In the genomic region with DNA sequence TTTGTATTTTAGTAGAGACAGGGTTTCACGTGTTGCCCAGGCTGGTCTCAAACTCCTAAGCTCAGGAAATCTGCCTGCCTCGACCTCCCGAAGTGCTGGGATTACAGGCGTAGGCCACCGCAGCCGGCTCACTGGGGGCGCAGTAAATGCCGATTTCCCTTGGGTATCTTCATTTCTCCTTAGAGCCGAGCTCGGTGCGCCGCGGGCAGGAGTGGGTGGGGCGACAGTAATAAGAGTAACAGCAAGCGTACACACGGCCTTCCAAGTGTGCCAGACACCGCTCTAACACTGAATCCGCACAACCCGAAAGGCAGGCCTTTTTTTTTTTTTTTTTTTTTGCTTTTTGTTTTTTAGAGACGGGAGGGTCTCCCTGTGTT, we compare ENCODE assay signal across 8 cellular contexts. TPM values are rescaled to one million over a fixed set of nuclear protein-coding genes. Genes with fewer than 3 reads are reported as not detected.
DNase-seq lines count a peak whose midpoint lies in the region; ATAC-seq, FAIRE-seq and TF ChIP-seq lines count a peak whose summit lies in the region.

No MANE protein-coding gene starts in this region.

- DNase-seq in AG04449 (ENCODE audit: low read depth, low spot score), result no peak
- peak; percentile 27 to 44 (median 30) for DNase-seq in T-helper 17 cell
- DNase-seq in K562 (ENCODE audit: extremely low read depth in 1 of 4, low spot score in 3 of 4), result peak; percentile 22 to 55 (median 34)
- no peak for DNase-seq in immature natural killer cell
- peak; percentile 72 for DNase-seq in stimulated activated CD4-positive, alpha-beta T cell treated with anti-CD3 and anti-CD28 coated beads, Interleukin-4, amount 100 ng/mL, for 24 hours
- no peak for DNase-seq in GM19239 (ENCODE audit: insufficient read length, low spot score)

- ATAC-seq in GM19023 (IDR thresholded peaks at IDR 0.05; ENCODE audit: unreplicated experiment) (peak; percentile 15), HG03565 (IDR thresholded peaks at IDR 0.05; ENCODE audit: unreplicated experiment) (peak; percentile 11), T-helper 17 cell (peak; percentile 63), K562 (peak; percentile 58)

- TF ChIP-seq EP300 in K562 (IDR thresholded peaks at IDR 0.05; ENCODE audit: low read length), result no peak

- peak overlapping the region; percentile 86; the same call in 1 of the 2 replicates for H3K4me2 ChIP-seq in K562 (ENCODE audit: insufficient read depth, low read length)

- H3K36me3 ChIP-seq in K562 (ENCODE audit: control insufficient read depth, insufficient read depth, low read length), result peaks cover 32% of the 10 kb centered on the region

- peaks cover 2% of the 10 kb centered on the region for H3K36me3 Mint-ChIP-seq in T-helper 17 cell (ENCODE audit: low read depth)
- peaks cover 4 to 5% (median 4%) of the 10 kb centered on the region in 3 donors for H3K36me3 Mint-ChIP-seq in immature natural killer cell

- BruUV-seq in K562 (replicated peaks; lab: Mats Ljungman, UMichigan), result TSS peak; percentile 92

- no peak for TF ChIP-seq POLR2A in K562 (conservative IDR thresholded peaks at IDR 0.05)

- peaks cover 5 to 11% of the 10 kb centered on the region in 2 experiments for H3K4me1 ChIP-seq in K562 (replicated peaks in 1 of 2; ENCODE audit: control insufficient read depth in 2 of 2, insufficient read depth in 2 of 2, low read length in 2 of 2)

- peaks cover 42% of the 10 kb centered on the region for H3K4me1 Mint-ChIP-seq in T-helper 17 cell
- H3K4me1 Mint-ChIP-seq in immature natural killer cell, result peaks cover 28 to 41% of the 10 kb centered on the region in 2 donors

- FAIRE-seq in K562 (lab: Jason Lieb, UNC) (no peak), GM19239 (lab: Jason Lieb, UNC) (no peak)

- H3K9me3 ChIP-seq in T-helper 17 cell (ENCODE audit: control insufficient read depth, low read length, poor library complexity, severe bottlenecking) (no peaks in the 10 kb centered on the region), K562 (replicated peaks; ENCODE audit: control insufficient read depth, insufficient read depth, low read depth, low read length) (no peaks in the 10 kb centered on the region)

- H3K27ac ChIP-seq in K562 (ENCODE audit: extremely low read depth, low read depth, low read length), result peak overlapping the region; percentile 76

- H3K4me3 ChIP-seq in AG04449 (ENCODE audit: low read depth, low read length) (peak overlapping the region; percentile 99), K562 (peak overlapping the region; percentile 73)

- H3K27me3 ChIP-seq in K562 (ENCODE audit: control insufficient read depth in 2 of 2, insufficient read depth in 2 of 2, low read length in 2 of 2), result no peaks in the 10 kb centered on the region

- POLR2A ChIA-PET in AG04449 (lab: Yijun Ruan, JAX), result interaction anchor here (0.6 to 1.5 kb wide), 6 partner anchors 36 to 1581 kb away, joined by 3 to 8 read pairs (median 4); a partner anchor contains a TSS
- POLR2A ChIA-PET in K562 (lab: Yijun Ruan, JAX), result interaction anchor here (1.2 to 1.6 kb wide), 2 partner anchors 15 to 302 kb away, joined by 3 read pairs; no protein-coding TSS in a partner anchor

- intact Hi-C loops in K562 (cut with micrococcal nuclease), result loop anchor here (5.0 to 10.0 kb wide), 3 partner anchors 168 to 801 kb away; a partner anchor contains a TSS

- no peaks in the 10 kb centered on the region for H3K9me3 Mint-ChIP-seq in immature natural killer cell

- TF ChIP-seq RAD21 in K562 (CRISPR knock-in tag; conservative IDR thresholded peaks at IDR 0.05 in 1 of 2, IDR thresholded peaks at IDR 0.05 in 1 of 2), result no peak

- H3K27ac Mint-ChIP-seq in T-helper 17 cell (peak overlapping the region; percentile 91), immature natural killer cell (peak overlapping the region; percentile 91 to 99 (median 96))

- no peaks in the 10 kb centered on the region for H3K9me1 ChIP-seq in K562 (ENCODE audit: control insufficient read depth, insufficient read depth, low read length)

- H3K4me3 Mint-ChIP-seq in T-helper 17 cell, result peak overlapping the region; percentile 94
- peak overlapping the region; percentile 96 to 99 (median 99) for H3K4me3 Mint-ChIP-seq in immature natural killer cell

- in situ Hi-C loops in K562 (cut with MboI), result no loop called here

- peak overlapping the region; percentile 73 to 94 for H3K9ac ChIP-seq in K562 (ENCODE audit: insufficient read depth in 1 of 2, low read depth in 2 of 2, low read length in 2 of 2)

- no peaks in the 10 kb centered on the region for H4K20me1 ChIP-seq in K562 (replicated peaks; ENCODE audit: control insufficient read depth, insufficient read depth, low read length)

- no peak for TF ChIP-seq CTCF in AG04449 (IDR thresholded peaks at IDR 0.05; ENCODE audit: insufficient read depth, low read length, missing control alignments)
- TF ChIP-seq CTCF in K562 (IDR thresholded peaks at IDR 0.05 in 2 of 3, conservative IDR thresholded peaks at IDR 0.05 in 1 of 3; ENCODE audit: insufficient read depth in 2 of 3, low read depth in 1 of 3, low read length in 3 of 3), result no peak

- WGBS in K562 (ENCODE audit: insufficient coverage, low coverage, missing lambda C conversion rate), result 0% methylated on average over 17 of the region's 20 CpGs

- peak overlapping the region; percentile 89 for H2AFZ ChIP-seq in K562 (ENCODE audit: low read depth, low read length)

- H3K79me2 ChIP-seq in K562 (ENCODE audit: control insufficient read depth, insufficient read depth, low read length), result peaks cover 37% of the 10 kb centered on the region

- H3K27me3 Mint-ChIP-seq in T-helper 17 cell (no peaks in the 10 kb centered on the region), immature natural killer cell (ENCODE audit: low read depth in 3 of 3) (peaks cover 7 to 9% (median 8%) of the 10 kb centered on the region in 3 donors)

- CTCF ChIA-PET in AG04449 (lab: Yijun Ruan, JAX), result interaction anchor here (1.5 to 5.0 kb wide), 4 partner anchors 10 to 812 kb away, joined by 4 to 23 read pairs (median 12); a partner anchor contains a TSS
- CTCF ChIA-PET in K562 (lab: Yijun Ruan, JAX; ENCODE audit: low intra/inter-chr PET ratio), result interaction anchor here (0.6 kb wide), 2 partner anchors 109 kb away, joined by 3 to 4 read pairs; no protein-coding TSS in a partner anchor

TF ChIP-seq in K562, 482 proteins besides CTCF, POLR2A, EP300 and RAD21 (continues in another document):
- TF ChIP-seq EP400 (IDR thresholded peaks at IDR 0.05), result no peak
- no peak for TF ChIP-seq ZNF175 (CRISPR knock-in tag; IDR thresholded peaks at IDR 0.05; ENCODE audit: low read depth)
- no peak for TF ChIP-seq ZBTB17 (CRISPR knock-in tag; IDR thresholded peaks at IDR 0.05)
- no peak for TF ChIP-seq ZNF436 (CRISPR knock-in tag; IDR thresholded peaks at IDR 0.05)
- TF ChIP-seq SMARCE1 (IDR thresholded peaks at IDR 0.05), result no peak

RNA-seq across cellular contexts. Expression of a gene that starts 0.5 kb away (rescaled TPM):
- total RNA-seq in T-helper 17 cell (10 to 100 TPM; 59.2 to 67.5 TPM), K562 (2014; rRNA removed) (141 and 164 TPM in 2 replicates), K562 (2014; rRNA removed; fragmentation: Illumina TruSeq; extraction: Trizol) (146 and 148 TPM in 2 replicates), K562 (2015; rRNA removed; fragmentation: Illumina TruSeq; extraction: Trizol) (112 TPM in 2 replicates), K562 (2021) (124 and 132 TPM in 2 replicates)
- total RNA-seq in K562 (2011; cell fraction: chromatin; rRNA removed; ENCODE audit: low replicate concordance), result 102 and 121 TPM in 2 replicates
- 77.6 and 87.6 TPM in 2 replicates for total RNA-seq in K562 (2011; cell fraction: nucleolus; rRNA removed)
- total RNA-seq in K562 (2011; cell fraction: nucleoplasm; rRNA removed), result 95.9 and 126 TPM in 2 replicates
- polyA plus RNA-seq in K562 (2011; rRNA removed) (149 and 192 TPM in 2 replicates), K562 (2014; fragmentation: Illumina TruSeq; extraction: Trizol) (136 and 137 TPM in 2 replicates), K562 (2014; fragmentation: Nextera tagmentation; extraction: Ambion mirVana) (100 to 1,000 TPM; 278 to 322 TPM), K562 (2014; rRNA removed) (132 and 155 TPM in 2 replicates), immature natural killer cell (10 to 100 TPM; 57.5 to 59.7 (median 59.3) TPM)
- 157 and 182 TPM in 2 replicates for polyA plus RNA-seq in K562 (2011; cell fraction: cytosol; rRNA removed)
- 102 and 109 TPM in 2 replicates for polyA plus RNA-seq in K562 (2011; cell fraction: nucleus; rRNA removed)
- 114 and 139 TPM in 2 replicates for polyA plus RNA-seq in K562 (2012)
- 209 and 296 TPM in 2 replicates for polyA minus RNA-seq in K562 (2011; rRNA and poly(A)+ RNA removed)
- 53.1 and 73.1 TPM in 2 replicates for polyA minus RNA-seq in K562 (2011; cell fraction: cytosol; rRNA and poly(A)+ RNA removed)
- polyA minus RNA-seq in K562 (2011; cell fraction: nucleus; rRNA and poly(A)+ RNA removed), result 32.4 and 51.3 TPM in 2 replicates

RNA-seq across cellular contexts. Expression of a gene that starts 24.6 kb away (rescaled TPM):
- 10 to 100 TPM; 56.7 to 79.4 TPM for total RNA-seq in T-helper 17 cell
- 101 and 295 TPM in 2 replicates for total RNA-seq in K562 (2011; cell fraction: chromatin; rRNA removed; ENCODE audit: low replicate concordance)
- 237 and 267 TPM in 2 replicates for total RNA-seq in K562 (2011; cell fraction: nucleolus; rRNA removed)
- 125 and 151 TPM in 2 replicates for total RNA-seq in K562 (2011; cell fraction: nucleoplasm; rRNA removed)
- 32.9 and 52.2 TPM in 2 replicates for total RNA-seq in K562 (2014; rRNA removed)
- total RNA-seq in K562 (2014; rRNA removed; fragmentation: Illumina TruSeq; extraction: Trizol), result 6.8 and 10.0 TPM in 2 replicates
- total RNA-seq in K562 (2015; rRNA removed; fragmentation: Illumina TruSeq; extraction: Trizol), result 20.5 and 24.1 TPM in 2 replicates
- 48.1 and 50.7 TPM in 2 replicates for total RNA-seq in K562 (2021)
- 35.3 and 61.3 TPM in 2 replicates for polyA plus RNA-seq in K562 (2011; rRNA removed)
- 39.4 and 58.7 TPM in 2 replicates for polyA plus RNA-seq in K562 (2011; cell fraction: cytosol; rRNA removed)
- polyA plus RNA-seq in K562 (2011; cell fraction: nucleus; rRNA removed), result 468 and 514 TPM in 2 replicates
- 33.7 and 58.5 TPM in 2 replicates for polyA plus RNA-seq in K562 (2012)
- 18.0 and 34.2 TPM in 2 replicates for polyA plus RNA-seq in K562 (2014; fragmentation: Illumina TruSeq; extraction: Trizol)
- polyA plus RNA-seq in K562 (2014; fragmentation: Nextera tagmentation; extraction: Ambion mirVana), result 1 to 10 TPM; 1.5 to 2.1 TPM
- polyA plus RNA-seq in K562 (2014; rRNA removed), result 55.4 and 56.2 TPM in 2 replicates
- 10.6 and 13.6 TPM in 2 replicates for polyA minus RNA-seq in K562 (2011; rRNA and poly(A)+ RNA removed)
- polyA minus RNA-seq in K562 (2011; cell fraction: cytosol; rRNA and poly(A)+ RNA removed), result 14.8 and 19.9 TPM in 2 replicates
- polyA minus RNA-seq in K562 (2011; cell fraction: nucleus; rRNA and poly(A)+ RNA removed), result 48.9 and 74.2 TPM in 2 replicates
- polyA plus RNA-seq in immature natural killer cell, result 10 to 100 TPM; 51.7 to 67.5 (median 59.5) TPM

Comparison
In these comparisons a context has a peak if more than half of its experiments do, and no peak if none do; other contexts are left out.
1. DNase-seq: peak in T-helper 17 cell (3 of 3), K562 (4 of 4) and stimulated activated CD4-positive, alpha-beta T cell treated with anti-CD3 and anti-CD28 coated beads, Interleukin-4, amount 100 ng/mL, for 24 hours (single experiment); none in AG04449 (single experiment), immature natural killer cell (0 of 3) and GM19239 (single experiment).
2. ATAC-seq: peak in every context shown above with its lines; median percentile 63 in T-helper 17 cell; 58 in K562; 15 in GM19023; 11 in HG03565.